In the genomic region with DNA sequence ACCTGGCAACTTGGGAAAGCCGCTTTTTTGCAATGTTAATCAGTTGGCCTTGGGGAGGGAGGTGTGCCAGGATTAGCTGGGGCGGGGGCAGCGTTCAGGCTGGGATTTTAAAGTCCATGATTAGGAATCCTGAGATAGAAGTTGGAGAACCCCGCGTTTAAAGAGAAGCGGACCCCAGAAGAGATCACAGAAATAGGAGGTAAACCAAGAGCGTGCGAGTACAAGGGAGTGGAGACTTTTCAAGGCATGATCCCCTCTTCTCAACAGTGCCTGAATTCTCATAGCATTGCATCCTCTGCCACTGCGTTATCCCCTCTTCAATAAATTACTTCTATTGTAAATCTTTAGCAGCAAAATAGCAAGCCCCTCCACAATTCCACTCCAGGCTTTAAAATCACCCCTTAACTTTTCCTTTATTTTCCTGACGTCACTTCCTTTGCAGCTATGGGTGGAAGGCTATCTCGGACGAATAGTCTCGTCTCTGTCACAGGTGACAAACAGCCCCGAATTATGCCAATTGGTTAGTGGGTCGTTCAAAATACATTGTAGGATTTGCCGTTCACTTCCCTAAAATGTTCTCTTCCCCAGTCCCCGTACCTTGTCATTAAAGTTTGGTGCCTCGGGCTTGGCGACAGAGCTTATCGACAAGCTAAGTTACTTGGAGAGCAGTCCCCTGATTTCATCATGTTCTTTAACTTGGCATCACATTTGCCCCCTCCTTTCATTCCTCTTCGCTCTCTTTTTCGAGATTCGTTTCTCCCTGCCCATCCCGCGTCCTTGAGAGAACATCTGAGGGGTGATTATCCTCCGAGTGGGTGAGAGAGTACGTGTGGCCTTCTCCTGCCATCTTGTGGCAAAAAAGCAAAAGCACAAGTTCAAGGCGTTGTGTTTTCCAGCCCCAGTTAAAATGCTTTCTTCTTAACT, we compare ENCODE assay signal across 1 cellular context.
TF ChIP-seq lines count a peak whose summit lies in the region.

No MANE protein-coding gene starts in this region.

TF ChIP-seq in GM12878, 131 proteins besides CTCF, POLR2A, EP300 and RAD21 (continued from another document):
- no peak for TF ChIP-seq SUPT20H (IDR thresholded peaks at IDR 0.05; ENCODE audit: borderline replicate concordance, control insufficient read depth, low read depth, low read length)
- TF ChIP-seq CBX5 (IDR thresholded peaks at IDR 0.05; ENCODE audit: low read depth) = no peak
- peak; percentile 90 for TF ChIP-seq NBN (IDR thresholded peaks at IDR 0.05)
- no peak for TF ChIP-seq SREBF1 (IDR thresholded peaks at IDR 0.05; ENCODE audit: low read length)
- TF ChIP-seq, protein P1, sequence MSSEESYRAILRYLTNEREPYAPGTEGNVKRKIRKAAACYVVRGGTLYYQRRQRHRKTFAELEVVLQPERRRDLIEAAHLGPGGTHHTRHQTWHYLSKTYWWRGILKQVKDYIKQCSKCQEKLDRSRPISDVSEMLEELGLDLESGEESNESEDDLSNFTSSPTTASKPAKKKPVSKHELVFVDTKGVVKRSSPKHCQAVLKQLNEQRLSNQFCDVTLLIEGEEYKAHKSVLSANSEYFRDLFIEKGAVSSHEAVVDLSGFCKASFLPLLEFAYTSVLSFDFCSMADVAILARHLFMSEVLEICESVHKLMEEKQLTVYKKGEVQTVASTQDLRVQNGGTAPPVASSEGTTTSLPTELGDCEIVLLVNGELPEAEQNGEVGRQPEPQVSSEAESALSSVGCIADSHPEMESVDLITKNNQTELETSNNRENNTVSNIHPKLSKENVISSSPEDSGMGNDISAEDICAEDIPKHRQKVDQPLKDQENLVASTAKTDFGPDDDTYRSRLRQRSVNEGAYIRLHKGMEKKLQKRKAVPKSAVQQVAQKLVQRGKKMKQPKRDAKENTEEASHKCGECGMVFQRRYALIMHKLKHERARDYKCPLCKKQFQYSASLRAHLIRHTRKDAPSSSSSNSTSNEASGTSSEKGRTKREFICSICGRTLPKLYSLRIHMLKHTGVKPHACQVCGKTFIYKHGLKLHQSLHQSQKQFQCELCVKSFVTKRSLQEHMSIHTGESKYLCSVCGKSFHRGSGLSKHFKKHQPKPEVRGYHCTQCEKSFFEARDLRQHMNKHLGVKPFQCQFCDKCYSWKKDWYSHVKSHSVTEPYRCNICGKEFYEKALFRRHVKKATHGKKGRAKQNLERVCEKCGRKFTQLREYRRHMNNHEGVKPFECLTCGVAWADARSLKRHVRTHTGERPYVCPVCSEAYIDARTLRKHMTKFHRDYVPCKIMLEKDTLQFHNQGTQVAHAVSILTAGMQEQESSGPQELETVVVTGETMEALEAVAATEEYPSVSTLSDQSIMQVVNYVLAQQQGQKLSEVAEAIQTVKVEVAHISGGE (CRISPR knock-in tag; IDR thresholded peaks at IDR 0.05) = no peak
- TF ChIP-seq TARDBP (IDR thresholded peaks at IDR 0.05; ENCODE audit: borderline replicate concordance) = no peak
- no peak for TF ChIP-seq JUND (IDR thresholded peaks at IDR 0.05; ENCODE audit: low read depth, low read length)
- TF ChIP-seq MAX (IDR thresholded peaks at IDR 0.05; ENCODE audit: low read depth, low read length) = no peak
- no peak for TF ChIP-seq KAT2A (conservative IDR thresholded peaks at IDR 0.05; ENCODE audit: control insufficient read depth, low read depth, low read length)
- no peak for TF ChIP-seq ZBTB4 (CRISPR knock-in tag; IDR thresholded peaks at IDR 0.05)
- no peak for TF ChIP-seq CBFB (IDR thresholded peaks at IDR 0.05; ENCODE audit: low read depth)
- TF ChIP-seq RAD51 (IDR thresholded peaks at IDR 0.05) = no peak
- no peak for TF ChIP-seq HDAC6 (IDR thresholded peaks at IDR 0.05; ENCODE audit: unreplicated experiment)
- no peak; the same call in 1 of the 2 replicates for TF ChIP-seq BCLAF1 (IDR thresholded peaks at IDR 0.05)
- peak; percentile 85 for TF ChIP-seq SMARCA5 (IDR thresholded peaks at IDR 0.05)
